8 cellular contexts compared by ENCODE assay signal in genomic region chr7:65558584-65558983, GRCh38.
DNase-seq lines count a peak whose midpoint lies in the region; ATAC-seq, FAIRE-seq and TF ChIP-seq lines count a peak whose summit lies in the region.
"Not testable (repeated sequence)": the region's sequence is repeated elsewhere in the genome, so short reads cannot be mapped to it uniquely, and the experiment has no call there.

No MANE protein-coding gene starts in this region.

- H3K56ac ChIP-seq in mesendoderm (ENCODE audit: low read length), result not testable (repeated sequence)

- H3K27me3 Mint-ChIP-seq in activated CD4-positive, alpha-beta memory T cell treated with anti-CD3 and anti-CD28 coated beads for 36 hours; astrocyte (ENCODE audit: low read depth, unreplicated experiment): not testable (repeated sequence)

- not testable (repeated sequence) for H3K27ac ChIP-seq in MM.1S (ENCODE audit: low read length); astrocyte (ENCODE audit: low read depth, low read length); right atrium auricular region; mesendoderm (ENCODE audit: low read depth, low read length)

- not testable (repeated sequence) for H3K27me3 ChIP-seq in MM.1S (replicated peaks; ENCODE audit: insufficient read depth, low read length); astrocyte (ENCODE audit: insufficient read depth, low read length); right atrium auricular region; mesendoderm (ENCODE audit: insufficient read depth, low read length, poor library complexity)

- peak; percentile 82 for DNase-seq in Daoy (ENCODE audit: low read depth)
- DNase-seq in MM.1S, result peak; percentile 4
- DNase-seq in activated CD4-positive, alpha-beta memory T cell treated with anti-CD3 and anti-CD28 coated beads for 36 hours, result peak; percentile 8
- peak; percentile 8 for DNase-seq in astrocyte (ENCODE audit: low read depth)
- DNase-seq in right atrium auricular region (ENCODE audit: low spot score), result peak; percentile 56
- peak; percentile 46 for DNase-seq in mesendoderm
- peak; percentile 23 for DNase-seq in stimulated activated CD8-positive, alpha-beta memory T cell treated with anti-CD3 and anti-CD28 coated beads, Interleukin-4, amount 100 ng/mL, for 48 hours

- no CpG with 5 or more reads among the region's 4 CpGs for WGBS in mesendoderm (ENCODE audit: extremely low coverage, insufficient coverage, low lambda C conversion rate)

- not testable (repeated sequence) for H3K9me2 ChIP-seq in MM.1S (replicated peaks; ENCODE audit: insufficient read depth, low read length)

- H2BK15ac ChIP-seq in mesendoderm (replicated peaks; ENCODE audit: low read depth), result not testable (repeated sequence)

- not testable (repeated sequence) for H4K5ac ChIP-seq in mesendoderm (ENCODE audit: low read length)

- not testable (repeated sequence) for H2AFZ ChIP-seq in MM.1S (ENCODE audit: low read length); astrocyte (ENCODE audit: low read depth, low read length)

- H3K4me1 ChIP-seq in MM.1S (ENCODE audit: low read length); astrocyte (ENCODE audit: insufficient read depth, low read length); right atrium auricular region; mesendoderm (ENCODE audit: control insufficient read depth, low read depth, low read length): not testable (repeated sequence)

- not testable (repeated sequence) for H3K18ac ChIP-seq in mesendoderm (ENCODE audit: low read length)

- H3K9me3 ChIP-seq in MM.1S (replicated peaks; ENCODE audit: insufficient read depth, low read length); astrocyte (ENCODE audit: insufficient read depth, low read depth, low read length); right atrium auricular region: not testable (repeated sequence)

- H3K4me1 Mint-ChIP-seq in activated CD4-positive, alpha-beta memory T cell treated with anti-CD3 and anti-CD28 coated beads for 36 hours (ENCODE audit: low read depth); astrocyte (ENCODE audit: low read depth, unreplicated experiment): not testable (repeated sequence)

- TF ChIP-seq CTCF in MM.1S (IDR thresholded peaks at IDR 0.05; ENCODE audit: low read length); astrocyte (IDR thresholded peaks at IDR 0.05; ENCODE audit: insufficient read depth, low read depth, low read length); right atrium auricular region (IDR thresholded peaks at IDR 0.05): not testable (repeated sequence)

- not testable (repeated sequence) for H3K4ac ChIP-seq in mesendoderm (ENCODE audit: low read depth, low read length)

- not testable (repeated sequence) for H3K79me1 ChIP-seq in mesendoderm (ENCODE audit: low read length)

- H3K36me3 Mint-ChIP-seq in activated CD4-positive, alpha-beta memory T cell treated with anti-CD3 and anti-CD28 coated beads for 36 hours; astrocyte (ENCODE audit: low read depth, unreplicated experiment): not testable (repeated sequence)

- ATAC-seq in esophagus mucosa, result peak; percentile 85

- POLR2A ChIA-PET in activated CD4-positive, alpha-beta memory T cell treated with anti-CD3 and anti-CD28 coated beads for 36 hours (lab: Charles Lee), result not testable (repeated sequence)

- not testable (repeated sequence) for H3K36me3 ChIP-seq in MM.1S (replicated peaks; ENCODE audit: insufficient read depth, low read length); astrocyte (ENCODE audit: insufficient read depth, low read length); right atrium auricular region; mesendoderm (ENCODE audit: control insufficient read depth, insufficient read depth, low read length)

- not testable (repeated sequence) for H4K8ac ChIP-seq in mesendoderm (ENCODE audit: low read depth, low read length)

- FAIRE-seq in astrocyte (lab: Jason Lieb, UNC), result not testable (repeated sequence)

- intact Hi-C loops in activated CD4-positive, alpha-beta memory T cell treated with anti-CD3 and anti-CD28 coated beads for 36 hours (cut with micrococcal nuclease), result not testable (repeated sequence)

- H3K9ac ChIP-seq in MM.1S (ENCODE audit: low read length); astrocyte (ENCODE audit: low read length); mesendoderm (ENCODE audit: low read length): not testable (repeated sequence)

- H3K4me3 ChIP-seq in MM.1S (ENCODE audit: low read length); astrocyte (ENCODE audit: insufficient read depth, low read depth, low read length); right atrium auricular region; mesendoderm (ENCODE audit: low read length): not testable (repeated sequence)

- H3F3A ChIP-seq in MM.1S (ENCODE audit: insufficient read depth, low read length), result not testable (repeated sequence)

- not testable (repeated sequence) for H3K27ac Mint-ChIP-seq in activated CD4-positive, alpha-beta memory T cell treated with anti-CD3 and anti-CD28 coated beads for 36 hours; astrocyte (ENCODE audit: unreplicated experiment)

- H3K79me2 ChIP-seq in MM.1S (ENCODE audit: low read length); astrocyte (ENCODE audit: insufficient read depth, low read length); mesendoderm (ENCODE audit: control insufficient read depth, insufficient read depth, low read length): not testable (repeated sequence)

- not testable (repeated sequence) for H2BK120ac ChIP-seq in mesendoderm (ENCODE audit: low read depth, low read length)

- not testable (repeated sequence) for H2BK5ac ChIP-seq in mesendoderm (ENCODE audit: low read length)

- H2AK5ac ChIP-seq in mesendoderm (ENCODE audit: low read length), result not testable (repeated sequence)

- not testable (repeated sequence) for H3K4me2 ChIP-seq in MM.1S (ENCODE audit: low read depth, low read length); astrocyte (ENCODE audit: low read length); mesendoderm (ENCODE audit: low read length)

- not testable (repeated sequence) for H3K9me3 Mint-ChIP-seq in activated CD4-positive, alpha-beta memory T cell treated with anti-CD3 and anti-CD28 coated beads for 36 hours; astrocyte (ENCODE audit: unreplicated experiment)

- H4K20me1 ChIP-seq in MM.1S (ENCODE audit: insufficient read depth, low read length); astrocyte (ENCODE audit: insufficient read depth, low read length): not testable (repeated sequence)

- H3K23ac ChIP-seq in mesendoderm (ENCODE audit: low read length), result not testable (repeated sequence)

- H3K4me3 Mint-ChIP-seq in activated CD4-positive, alpha-beta memory T cell treated with anti-CD3 and anti-CD28 coated beads for 36 hours; astrocyte (ENCODE audit: unreplicated experiment): not testable (repeated sequence)

- CTCF ChIA-PET in activated CD4-positive, alpha-beta memory T cell treated with anti-CD3 and anti-CD28 coated beads for 36 hours (lab: Charles Lee), result not testable (repeated sequence)

Comparison
In these comparisons a context has a peak if more than half of its experiments do, and no peak if none do; other contexts are left out.
1. DNase-seq: peak in every context shown above with its lines; median percentile 82 in Daoy; 56 in right atrium auricular region; 46 in mesendoderm; 23 in stimulated activated CD8-positive, alpha-beta memory T cell treated with anti-CD3 and anti-CD28 coated beads, Interleukin-4, amount 100 ng/mL, for 48 hours; 8 in activated CD4-positive, alpha-beta memory T cell treated with anti-CD3 and anti-CD28 coated beads for 36 hours; 8 in astrocyte; 4 in MM.1S.